ENCODE assay signal across 15 cellular contexts in genomic region chr6:146990284-146990683, GRCh38.
DNase-seq lines count a peak whose midpoint lies in the region; TF ChIP-seq lines count a peak whose summit lies in the region.
"Had no signal": no experiment of that assay in that cellular context is flagged by ENCODE, and none has a peak within 500 bp of the region (broad histone marks: within the 10 kb centered on the region; RNA-seq: fewer than 3 reads in every experiment).

No MANE protein-coding gene starts in this region.

- 43% methylated on average over 2 of the region's 2 CpGs for WGBS in mesenchymal stem cell

- no peak overlapping the region for H2AFZ ChIP-seq in mesenchymal stem cell (ENCODE audit: low read depth, low read length)

- H3K4ac ChIP-seq in mesenchymal stem cell (ENCODE audit: low read depth in 1 of 2, low read length in 2 of 2), result no peak overlapping the region

- H3K27me3 ChIP-seq in mesenchymal stem cell (ENCODE audit: control insufficient read depth in 1 of 2, insufficient read depth in 1 of 2, low read length in 2 of 2), result no peaks in the 10 kb centered on the region

- DNase-seq in AG08396 (ENCODE audit: low spot score) (peak; percentile 50), LHCN-M2 (ENCODE audit: low read depth) (peak; percentile 85), cardiac fibroblast (ENCODE audit: low read depth in 2 of 2) (peak; percentile 74 to 81), mesenchymal stem cell (peak; percentile 19), erythroblast (lab: John Stamatoyannopoulos, UW) (no peak), SKM-1 (lab: John Stamatoyannopoulos, UW; ENCODE audit: unreplicated experiment) (no peak), HK-2 (ENCODE audit: unreplicated experiment) (no peak)
- no peak for DNase-seq in activated CD4-positive, alpha-beta T cell treated with anti-CD3 and anti-CD28 coated beads, Interleukin-2, amount 50 U/mL, for 1 hour
- DNase-seq: activated naive CD4-positive, alpha-beta T cell treated with Interleukin-2 at 50 U/mL for 16 hours; DMS153; NCI-H1092 treated with DMSO at 0.1 percent for 48 hours; NCI-H345; occipital lobe; SW 1271 had no signal

- no peaks in the 10 kb centered on the region for H3K36me3 ChIP-seq in mesenchymal stem cell (ENCODE audit: control insufficient read depth in 1 of 2, insufficient read depth in 2 of 2, low read depth in 1 of 2, low read length in 2 of 2)

- TF ChIP-seq POLR2A in erythroblast (IDR thresholded peaks at IDR 0.05; ENCODE audit: low read length), result no peak

- H4K91ac ChIP-seq in mesenchymal stem cell (ENCODE audit: low read length), result no peak overlapping the region

- H3K4me3 ChIP-seq in cardiac fibroblast (replicated peaks in 1 of 2; ENCODE audit: low read depth in 2 of 2, low read length in 2 of 2) (no peak overlapping the region), mesenchymal stem cell (ENCODE audit: insufficient read depth in 1 of 2, low read depth in 1 of 2, low read length in 2 of 2) (no peak overlapping the region)

- H3K9ac ChIP-seq in mesenchymal stem cell (ENCODE audit: low read length), result no peak overlapping the region

- no peak overlapping the region for H2BK120ac ChIP-seq in mesenchymal stem cell (ENCODE audit: low read depth, low read length)

- no peak overlapping the region for H2BK12ac ChIP-seq in mesenchymal stem cell (ENCODE audit: low read length in 2 of 2)

- H3K9me3 ChIP-seq in mesenchymal stem cell (ENCODE audit: control insufficient read depth, low read length), result no peaks in the 10 kb centered on the region

- no peak overlapping the region for H3K4me2 ChIP-seq in mesenchymal stem cell (ENCODE audit: low read length, poor library complexity, severe bottlenecking)

- H3K79me1 ChIP-seq in mesenchymal stem cell (replicated peaks; ENCODE audit: low read length, poor library complexity, severe bottlenecking), result no peaks in the 10 kb centered on the region

- H3K23ac ChIP-seq in mesenchymal stem cell (ENCODE audit: low read length in 2 of 2), result no peak overlapping the region

- H2AK5ac ChIP-seq in mesenchymal stem cell (ENCODE audit: low read length, severe bottlenecking), result no peak overlapping the region

- H3K18ac ChIP-seq in mesenchymal stem cell (ENCODE audit: low read depth in 1 of 2, low read length in 2 of 2), result no peak overlapping the region

- H2BK5ac ChIP-seq in mesenchymal stem cell (ENCODE audit: low read depth, low read length, poor library complexity, severe bottlenecking), result no peak overlapping the region

- H3K27ac ChIP-seq in mesenchymal stem cell (ENCODE audit: low read length, poor library complexity, severe bottlenecking), result peak overlapping the region; percentile 76
- H3K27ac ChIP-seq: epithelial cell of prostate had no signal

- no peaks in the 10 kb centered on the region for H3K4me1 ChIP-seq in mesenchymal stem cell (ENCODE audit: control insufficient read depth, insufficient read depth, low read depth, low read length)

- no peak overlapping the region for H4K8ac ChIP-seq in mesenchymal stem cell (ENCODE audit: low read length)

- H2BK15ac ChIP-seq in mesenchymal stem cell (ENCODE audit: low read depth, poor library complexity, severe bottlenecking), result no peak overlapping the region

- H3K14ac ChIP-seq in mesenchymal stem cell (ENCODE audit: low read length in 2 of 2), result no peak overlapping the region

- TF ChIP-seq CTCF in cardiac fibroblast (IDR thresholded peaks at IDR 0.05; ENCODE audit: low read depth, low read length), result no peak

Comparison
In these comparisons a context has a peak if more than half of its experiments do, and no peak if none do; other contexts are left out.
1. DNase-seq: peak in AG08396 (single experiment), LHCN-M2 (single experiment), cardiac fibroblast (2 of 2) and mesenchymal stem cell (single experiment); none in erythroblast (0 of 2), SKM-1 (single experiment), activated CD4-positive, alpha-beta T cell treated with anti-CD3 and anti-CD28 coated beads, Interleukin-2, amount 50 U/mL, for 1 hour (single experiment) and HK-2 (single experiment).